1 cellular context compared by ENCODE assay signal in the genomic region with DNA sequence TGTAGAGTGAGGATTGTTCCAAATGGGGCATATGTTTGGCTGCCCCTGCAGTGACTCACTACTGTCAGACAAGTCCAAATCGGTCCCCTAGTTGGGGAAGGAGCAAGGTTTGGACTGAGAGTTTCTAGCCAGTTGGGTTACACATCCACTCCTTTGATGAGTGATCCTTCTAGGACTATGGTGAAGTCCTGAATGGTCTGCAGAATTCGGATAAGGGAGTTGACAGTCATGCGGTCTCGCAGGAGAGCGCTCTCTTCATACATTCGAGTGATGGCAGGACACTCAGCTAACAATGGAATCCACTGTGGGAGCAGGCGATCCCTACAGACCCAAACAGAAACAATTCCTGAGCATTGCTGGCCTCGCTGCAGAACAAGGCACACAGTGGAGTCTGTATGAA.
TF ChIP-seq lines count a peak whose summit lies in the region.

No MANE protein-coding gene starts in this region.

TF ChIP-seq in K562, 482 proteins besides CTCF, POLR2A, EP300 and RAD21:
- TF ChIP-seq, protein P1, sequence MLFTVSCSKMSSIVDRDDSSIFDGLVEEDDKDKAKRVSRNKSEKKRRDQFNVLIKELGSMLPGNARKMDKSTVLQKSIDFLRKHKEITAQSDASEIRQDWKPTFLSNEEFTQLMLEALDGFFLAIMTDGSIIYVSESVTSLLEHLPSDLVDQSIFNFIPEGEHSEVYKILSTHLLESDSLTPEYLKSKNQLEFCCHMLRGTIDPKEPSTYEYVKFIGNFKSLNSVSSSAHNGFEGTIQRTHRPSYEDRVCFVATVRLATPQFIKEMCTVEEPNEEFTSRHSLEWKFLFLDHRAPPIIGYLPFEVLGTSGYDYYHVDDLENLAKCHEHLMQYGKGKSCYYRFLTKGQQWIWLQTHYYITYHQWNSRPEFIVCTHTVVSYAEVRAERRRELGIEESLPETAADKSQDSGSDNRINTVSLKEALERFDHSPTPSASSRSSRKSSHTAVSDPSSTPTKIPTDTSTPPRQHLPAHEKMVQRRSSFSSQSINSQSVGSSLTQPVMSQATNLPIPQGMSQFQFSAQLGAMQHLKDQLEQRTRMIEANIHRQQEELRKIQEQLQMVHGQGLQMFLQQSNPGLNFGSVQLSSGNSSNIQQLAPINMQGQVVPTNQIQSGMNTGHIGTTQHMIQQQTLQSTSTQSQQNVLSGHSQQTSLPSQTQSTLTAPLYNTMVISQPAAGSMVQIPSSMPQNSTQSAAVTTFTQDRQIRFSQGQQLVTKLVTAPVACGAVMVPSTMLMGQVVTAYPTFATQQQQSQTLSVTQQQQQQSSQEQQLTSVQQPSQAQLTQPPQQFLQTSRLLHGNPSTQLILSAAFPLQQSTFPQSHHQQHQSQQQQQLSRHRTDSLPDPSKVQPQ (CRISPR knock-in tag; IDR thresholded peaks at IDR 0.05; ENCODE audit: borderline replicate concordance): no peak
- TF ChIP-seq ZNF224 (CRISPR knock-in tag; IDR thresholded peaks at IDR 0.05): no peak
- no peak for TF ChIP-seq HDGF (IDR thresholded peaks at IDR 0.05)
- no peak for TF ChIP-seq TEAD2 (tag; IDR thresholded peaks at IDR 0.05)
- no peak for TF ChIP-seq NFYB (IDR thresholded peaks at IDR 0.05; ENCODE audit: extremely low read depth, insufficient read length)
- TF ChIP-seq, protein P2, sequence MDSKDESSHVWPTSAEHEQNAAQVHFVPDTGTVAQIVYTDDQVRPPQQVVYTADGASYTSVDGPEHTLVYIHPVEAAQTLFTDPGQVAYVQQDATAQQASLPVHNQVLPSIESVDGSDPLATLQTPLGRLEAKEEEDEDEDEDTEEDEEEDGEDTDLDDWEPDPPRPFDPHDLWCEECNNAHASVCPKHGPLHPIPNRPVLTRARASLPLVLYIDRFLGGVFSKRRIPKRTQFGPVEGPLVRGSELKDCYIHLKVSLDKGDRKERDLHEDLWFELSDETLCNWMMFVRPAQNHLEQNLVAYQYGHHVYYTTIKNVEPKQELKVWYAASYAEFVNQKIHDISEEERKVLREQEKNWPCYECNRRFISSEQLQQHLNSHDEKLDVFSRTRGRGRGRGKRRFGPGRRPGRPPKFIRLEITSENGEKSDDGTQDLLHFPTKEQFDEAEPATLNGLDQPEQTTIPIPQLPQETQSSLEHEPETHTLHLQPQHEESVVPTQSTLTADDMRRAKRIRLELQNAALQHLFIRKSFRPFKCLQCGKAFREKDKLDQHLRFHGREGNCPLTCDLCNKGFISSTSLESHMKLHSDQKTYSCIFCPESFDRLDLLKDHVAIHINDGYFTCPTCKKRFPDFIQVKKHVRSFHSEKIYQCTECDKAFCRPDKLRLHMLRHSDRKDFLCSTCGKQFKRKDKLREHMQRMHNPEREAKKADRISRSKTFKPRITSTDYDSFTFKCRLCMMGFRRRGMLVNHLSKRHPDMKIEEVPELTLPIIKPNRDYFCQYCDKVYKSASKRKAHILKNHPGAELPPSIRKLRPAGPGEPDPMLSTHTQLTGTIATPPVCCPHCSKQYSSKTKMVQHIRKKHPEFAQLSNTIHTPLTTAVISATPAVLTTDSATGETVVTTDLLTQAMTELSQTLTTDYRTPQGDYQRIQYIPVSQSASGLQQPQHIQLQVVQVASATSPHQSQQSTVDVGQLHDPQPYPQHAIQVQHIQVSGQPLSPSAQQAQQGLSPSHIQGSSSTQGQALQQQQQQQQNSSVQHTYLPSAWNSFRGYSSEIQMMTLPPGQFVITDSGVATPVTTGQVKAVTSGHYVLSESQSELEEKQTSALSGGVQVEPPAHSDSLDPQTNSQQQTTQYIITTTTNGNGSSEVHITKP (IDR thresholded peaks at IDR 0.05; ENCODE audit: partially characterized antibody): no peak
- no peak for TF ChIP-seq RFX7 (CRISPR knock-in tag; IDR thresholded peaks at IDR 0.05)
- peak; percentile 72; the same call in 1 of the 2 replicates for TF ChIP-seq ZNF184 (CRISPR knock-in tag; IDR thresholded peaks at IDR 0.05)
- TF ChIP-seq GABPB2 (CRISPR knock-in tag; conservative IDR thresholded peaks at IDR 0.05): no peak
- TF ChIP-seq, protein P3, sequence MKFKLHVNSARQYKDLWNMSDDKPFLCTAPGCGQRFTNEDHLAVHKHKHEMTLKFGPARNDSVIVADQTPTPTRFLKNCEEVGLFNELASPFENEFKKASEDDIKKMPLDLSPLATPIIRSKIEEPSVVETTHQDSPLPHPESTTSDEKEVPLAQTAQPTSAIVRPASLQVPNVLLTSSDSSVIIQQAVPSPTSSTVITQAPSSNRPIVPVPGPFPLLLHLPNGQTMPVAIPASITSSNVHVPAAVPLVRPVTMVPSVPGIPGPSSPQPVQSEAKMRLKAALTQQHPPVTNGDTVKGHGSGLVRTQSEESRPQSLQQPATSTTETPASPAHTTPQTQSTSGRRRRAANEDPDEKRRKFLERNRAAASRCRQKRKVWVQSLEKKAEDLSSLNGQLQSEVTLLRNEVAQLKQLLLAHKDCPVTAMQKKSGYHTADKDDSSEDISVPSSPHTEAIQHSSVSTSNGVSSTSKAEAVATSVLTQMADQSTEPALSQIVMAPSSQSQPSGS (CRISPR knock-in tag; IDR thresholded peaks at IDR 0.05): no peak
- no peak for TF ChIP-seq ESRRB (CRISPR knock-in tag; IDR thresholded peaks at IDR 0.05; ENCODE audit: borderline replicate concordance)
- no peak for TF ChIP-seq CSDE1 (IDR thresholded peaks at IDR 0.05)
- TF ChIP-seq PCBP2 (IDR thresholded peaks at IDR 0.05; ENCODE audit: low read depth, low read length, poor library complexity, severe bottlenecking): no peak
- TF ChIP-seq POLR2H (tag; IDR thresholded peaks at IDR 0.05; ENCODE audit: low read depth): no peak
- peak; percentile 5 for TF ChIP-seq MEIS2 (IDR thresholded peaks at IDR 0.05; ENCODE audit: partially characterized antibody)
